Comparison of ENCODE assay signal across 8 cellular contexts in the genomic region with DNA sequence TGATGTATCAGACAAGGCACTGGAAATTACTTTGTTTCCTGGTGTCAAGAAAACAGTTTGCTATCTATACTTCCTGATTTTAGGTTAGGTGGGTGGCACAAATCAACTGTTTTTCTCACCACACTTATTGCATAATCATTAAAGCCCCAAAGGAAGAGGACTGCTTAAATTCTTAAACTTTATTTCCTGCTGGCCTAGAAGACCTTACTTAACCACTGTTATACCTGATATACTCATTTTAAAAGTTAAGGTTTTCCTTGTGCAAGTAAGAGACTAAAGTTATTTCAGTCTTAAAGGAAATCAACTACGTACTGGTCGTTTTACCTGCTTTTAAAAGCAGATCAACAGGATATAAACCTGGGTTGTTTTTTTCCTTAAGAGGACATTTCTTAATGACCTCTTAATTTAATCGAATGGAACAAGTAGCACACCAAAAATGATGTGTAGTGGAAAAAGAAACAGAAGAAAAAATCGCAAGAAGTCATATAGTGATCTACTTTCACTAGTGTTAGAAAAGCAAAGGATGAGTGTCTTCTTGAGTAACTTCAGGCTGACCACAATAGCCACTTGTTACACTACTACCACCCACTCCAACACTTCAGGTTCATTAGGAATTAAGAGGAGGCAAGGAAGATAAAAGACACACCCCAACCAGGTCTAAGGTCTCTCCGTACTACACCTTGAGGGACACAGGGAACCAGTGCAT. TPM values are rescaled to one million over a fixed set of nuclear protein-coding genes. Genes with fewer than 3 reads are reported as not detected.
DNase-seq lines count a peak whose midpoint lies in the region; ATAC-seq and TF ChIP-seq lines count a peak whose summit lies in the region.

No MANE protein-coding gene starts in this region.

- no peaks in the 10 kb centered on the region for H3K27me3 Mint-ChIP-seq in nephron (ENCODE audit: low read depth)

- H3K4me3 ChIP-seq in ACC112 (ENCODE audit: low read depth, low read length): peak overlapping the region; percentile 88
- H3K4me3 ChIP-seq in HAP-1: peak overlapping the region; percentile 77
- H3K4me3 ChIP-seq in SU-DHL-6 (ENCODE audit: insufficient read depth, low read length, poor library complexity, severe bottlenecking): peak overlapping the region; percentile 91
- H3K4me3 ChIP-seq in esophagus (ENCODE audit: low read depth in 1 of 2, low read length in 2 of 2): peak overlapping the region; percentile 75 to 99

- no peaks in the 10 kb centered on the region for H3F3A ChIP-seq in SU-DHL-6 (ENCODE audit: insufficient read depth)

- 3% methylated on average over 5 of the region's 5 CpGs for WGBS in esophagus, 2 donors

- DNase-seq in HAP-1 (ENCODE audit: low spot score in 2 of 2) (no peak), 8988T (no peak)

- no peaks in the 10 kb centered on the region for H3K27me3 ChIP-seq in ACC112 (ENCODE audit: insufficient read depth, low read length)
- no peaks in the 10 kb centered on the region for H3K27me3 ChIP-seq in HAP-1 (ENCODE audit: low read depth)
- no peaks in the 10 kb centered on the region for H3K27me3 ChIP-seq in SU-DHL-6 (ENCODE audit: low read length)
- H3K27me3 ChIP-seq in esophagus (ENCODE audit: control insufficient read depth in 1 of 2, insufficient read depth in 2 of 2, low read length in 2 of 2): no peaks in the 10 kb centered on the region

- H3K4me1 Mint-ChIP-seq in nephron: peaks cover 51% of the 10 kb centered on the region

- H3K9me2 ChIP-seq in SU-DHL-6 (replicated peaks; ENCODE audit: insufficient read depth, low read length): no peaks in the 10 kb centered on the region

- H3K36me3 Mint-ChIP-seq in nephron (ENCODE audit: low read depth): peaks cover 3% of the 10 kb centered on the region

- H3K36me3 ChIP-seq in ACC112 (ENCODE audit: insufficient read depth, low read length): no peaks in the 10 kb centered on the region
- H3K36me3 ChIP-seq in HAP-1 (replicated peaks): no peaks in the 10 kb centered on the region
- no peaks in the 10 kb centered on the region for H3K36me3 ChIP-seq in SU-DHL-6 (ENCODE audit: low read length)
- no peaks in the 10 kb centered on the region for H3K36me3 ChIP-seq in esophagus (ENCODE audit: control insufficient read depth in 2 of 2, insufficient read depth in 2 of 2, low read length in 1 of 2)

- ATAC-seq in HG02840 (IDR thresholded peaks at IDR 0.05; ENCODE audit: low FRiP score, unreplicated experiment) (no peak), GM18520 (IDR thresholded peaks at IDR 0.05; ENCODE audit: unreplicated experiment) (no peak)

- H3K9me3 ChIP-seq in HAP-1 (no peaks in the 10 kb centered on the region), SU-DHL-6 (ENCODE audit: insufficient read depth, low read length) (no peaks in the 10 kb centered on the region), esophagus (ENCODE audit: control insufficient read depth in 2 of 2, insufficient read depth in 1 of 2, low read depth in 1 of 2, low read length in 1 of 2) (no peaks in the 10 kb centered on the region)

- peak overlapping the region; percentile 92 for H3K9ac ChIP-seq in SU-DHL-6 (ENCODE audit: low read length)

- H3K9me3 Mint-ChIP-seq in nephron: no peaks in the 10 kb centered on the region

- peak overlapping the region; percentile 50 for H3K27ac ChIP-seq in ACC112 (ENCODE audit: low read depth, low read length)
- peak overlapping the region; percentile 49 for H3K27ac ChIP-seq in SU-DHL-6 (ENCODE audit: low read depth, low read length)
- H3K27ac ChIP-seq in esophagus (ENCODE audit: low read depth in 2 of 2, low read length in 1 of 2): peak overlapping the region; percentile 73 to 93

- in situ Hi-C loops in HAP-1 (cut with MboI; ENCODE audit: low sequenced_read_pairs): no loop called here

- H3K79me2 ChIP-seq in ACC112 (ENCODE audit: control insufficient read depth, insufficient read depth, low read length, unreplicated experiment) (peaks cover 59% of the 10 kb centered on the region), SU-DHL-6 (ENCODE audit: insufficient read depth, low read length) (peaks cover 60% of the 10 kb centered on the region)

- H3K4me2 ChIP-seq in SU-DHL-6 (ENCODE audit: low read depth, low read length, poor library complexity, severe bottlenecking): peak overlapping the region; percentile 87

- TF ChIP-seq CTCF in SU-DHL-6 (IDR thresholded peaks at IDR 0.05; ENCODE audit: insufficient read depth, low read length, poor library complexity, severe bottlenecking): no peak
- TF ChIP-seq CTCF in nephron (IDR thresholded peaks at IDR 0.05; ENCODE audit: unreplicated experiment in 3 of 3): no peak

- H2AFZ ChIP-seq in ACC112 (ENCODE audit: low read length, unreplicated experiment): peak overlapping the region; percentile 19
- H2AFZ ChIP-seq in SU-DHL-6 (ENCODE audit: low read depth, low read length, severe bottlenecking): no peak overlapping the region

- no peaks in the 10 kb centered on the region for H4K20me1 ChIP-seq in SU-DHL-6 (ENCODE audit: low read depth, low read length)

- peaks cover 24% of the 10 kb centered on the region for H3K4me1 ChIP-seq in ACC112 (ENCODE audit: control insufficient read depth, insufficient read depth, low read length, unreplicated experiment)
- peaks cover 23% of the 10 kb centered on the region for H3K4me1 ChIP-seq in HAP-1
- no peaks in the 10 kb centered on the region for H3K4me1 ChIP-seq in esophagus (ENCODE audit: control insufficient read depth in 2 of 2, insufficient read depth in 2 of 2, low read length in 1 of 2)

- H3K4me3 Mint-ChIP-seq in nephron: peak overlapping the region; percentile 92 to 99 (median 98)

- peak overlapping the region; percentile 81 to 95 (median 91) for H3K27ac Mint-ChIP-seq in nephron

RNA-seq across cellular contexts. Expression of gene CLINT1, which starts 1.0 kb away (rescaled TPM):
- 10 to 100 TPM; 59.1 to 75.2 TPM for polyA plus RNA-seq in esophagus
